In the genomic region with DNA sequence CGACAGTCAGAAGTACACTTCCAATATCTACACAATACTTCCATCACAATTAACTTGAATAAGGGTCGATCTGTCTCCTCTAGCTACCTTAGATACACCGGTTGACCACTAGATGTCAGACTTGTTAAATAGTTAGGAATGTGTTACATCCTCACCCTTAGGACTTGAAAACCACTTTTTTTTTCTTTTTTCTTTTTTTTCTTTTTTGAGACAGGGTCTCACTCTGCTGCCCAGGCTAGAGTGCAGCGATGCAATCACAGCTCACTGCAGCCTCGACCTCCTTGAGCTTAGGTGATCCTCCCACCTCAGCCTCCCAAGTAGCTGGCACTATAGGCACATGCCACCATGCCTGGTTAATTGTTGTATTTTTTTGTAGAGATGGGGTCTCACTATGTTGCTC, we compare ENCODE assay signal across 9 cellular contexts.
A peak's percentile ranks its signal among the peaks of the same experiment; 100 is the strongest.
DNase-seq lines count a peak whose midpoint lies in the region; ATAC-seq, FAIRE-seq and TF ChIP-seq lines count a peak whose summit lies in the region.
"Had no signal": no experiment of that assay in that cellular context is flagged by ENCODE, and none has a peak within 500 bp of the region (broad histone marks: within the 10 kb centered on the region; RNA-seq: fewer than 3 reads in every experiment).

No MANE protein-coding gene starts in this region.

- no peak for FAIRE-seq in pancreas (lab: Jason Lieb, UNC)

- H3K36me3 Mint-ChIP-seq in activated CD4-positive, alpha-beta T cell treated with anti-CD3 and anti-CD28 coated beads for 36 hours (ENCODE audit: low read depth), result no peaks in the 10 kb centered on the region
- H3K36me3 Mint-ChIP-seq in stimulated activated effector memory CD8-positive, alpha-beta T cell treated with anti-CD3 and anti-CD28 coated beads, Interleukin-12 subunit alpha, Interleukin-12 subunit beta, amount 100 ng/mL, for 72 hours, result no peaks in the 10 kb centered on the region

- H3K27me3 ChIP-seq in H7 (ENCODE audit: control insufficient read depth, insufficient read depth, low read length), result no peaks in the 10 kb centered on the region
- H3K27me3 ChIP-seq in pancreas, result peaks cover 0 to 4% (median 0%) of the 10 kb centered on the region in 4 donors

- WGBS in pancreas, 2 donors, result 4% methylated on average over 5 of the region's 5 CpGs

- H3K27ac ChIP-seq in pancreas, result no peak overlapping the region

- no peaks in the 10 kb centered on the region for H3K4me1 ChIP-seq in pancreas

- H3K9me3 ChIP-seq in pancreas, result no peaks in the 10 kb centered on the region

- POLR2A ChIA-PET in activated CD4-positive, alpha-beta T cell treated with anti-CD3 and anti-CD28 coated beads for 36 hours (lab: Charles Lee), result interaction anchor here (0.5 kb wide), 1 partner anchor 468 kb away, joined by 4 read pairs; no protein-coding TSS in a partner anchor

- intact Hi-C loops in activated CD4-positive, alpha-beta T cell treated with anti-CD3 and anti-CD28 coated beads for 36 hours (cut with DNase I, micrococcal nuclease), result loop anchor here in 1 of 2 experiments (2.0 to 5.0 kb wide), 3 partner anchors 214 to 1265 kb away; partner anchors contain the start of gene MAP1LC3C
- intact Hi-C loops in pancreas (cut with DNase I), result no loop called here

- peak; percentile 69 for ATAC-seq in activated CD4-positive, alpha-beta T cell treated with anti-CD3 and anti-CD28 coated beads for 36 hours
- peak in 3 of 4 donors; percentile 60 to 71 (median 64) for ATAC-seq in pancreas
- no peak for ATAC-seq in stimulated activated effector memory CD8-positive, alpha-beta T cell treated with anti-CD3 and anti-CD28 coated beads, Interleukin-12 subunit alpha, Interleukin-12 subunit beta, amount 100 ng/mL, for 72 hours

- H3K9me3 Mint-ChIP-seq in activated CD4-positive, alpha-beta T cell treated with anti-CD3 and anti-CD28 coated beads for 36 hours (ENCODE audit: low read depth), result no peaks in the 10 kb centered on the region
- no peaks in the 10 kb centered on the region for H3K9me3 Mint-ChIP-seq in stimulated activated effector memory CD8-positive, alpha-beta T cell treated with anti-CD3 and anti-CD28 coated beads, Interleukin-12 subunit alpha, Interleukin-12 subunit beta, amount 100 ng/mL, for 72 hours
- H3K9me3 Mint-ChIP-seq: central memory CD8-positive, alpha-beta T cell had no signal

- H3K4me3 ChIP-seq in H7 (ENCODE audit: insufficient read depth, low read depth, low read length) (no peak overlapping the region), pancreas (no peak overlapping the region)

- TF ChIP-seq CTCF in LNCAP (IDR thresholded peaks at IDR 0.05) (peak; percentile 88), pancreas (IDR thresholded peaks at IDR 0.05) (peak; percentile 36 to 54 (median 50))

- H3K4me3 Mint-ChIP-seq in activated CD4-positive, alpha-beta T cell treated with anti-CD3 and anti-CD28 coated beads for 36 hours, result no peak overlapping the region
- H3K4me3 Mint-ChIP-seq in stimulated activated effector memory CD8-positive, alpha-beta T cell treated with anti-CD3 and anti-CD28 coated beads, Interleukin-12 subunit alpha, Interleukin-12 subunit beta, amount 100 ng/mL, for 72 hours, result no peak overlapping the region
- H3K4me3 Mint-ChIP-seq: central memory CD8-positive, alpha-beta T cell had no signal

- H3K27ac Mint-ChIP-seq in activated CD4-positive, alpha-beta T cell treated with anti-CD3 and anti-CD28 coated beads for 36 hours, result no peak overlapping the region
- no peak overlapping the region for H3K27ac Mint-ChIP-seq in stimulated activated effector memory CD8-positive, alpha-beta T cell treated with anti-CD3 and anti-CD28 coated beads, Interleukin-12 subunit alpha, Interleukin-12 subunit beta, amount 100 ng/mL, for 72 hours

- H3K36me3 ChIP-seq in H7 (replicated peaks; ENCODE audit: control insufficient read depth, insufficient read depth, low read length) (no peaks in the 10 kb centered on the region), pancreas (no peaks in the 10 kb centered on the region)

- no peaks in the 10 kb centered on the region for H3K4me1 Mint-ChIP-seq in activated CD4-positive, alpha-beta T cell treated with anti-CD3 and anti-CD28 coated beads for 36 hours
- no peaks in the 10 kb centered on the region for H3K4me1 Mint-ChIP-seq in stimulated activated effector memory CD8-positive, alpha-beta T cell treated with anti-CD3 and anti-CD28 coated beads, Interleukin-12 subunit alpha, Interleukin-12 subunit beta, amount 100 ng/mL, for 72 hours
- H3K4me1 Mint-ChIP-seq: central memory CD8-positive, alpha-beta T cell had no signal

- DNase-seq in activated CD4-positive, alpha-beta T cell treated with anti-CD3 and anti-CD28 coated beads for 36 hours, result no peak
- DNase-seq in activated CD4-positive, alpha-beta T cell treated with anti-CD3 and anti-CD28 coated beads for 1 hour, result no peak
- peak; percentile 76 for DNase-seq in H7
- peak; percentile 58 for DNase-seq in RPMI8226
- DNase-seq in erythroblast (lab: John Stamatoyannopoulos, UW), result peak; percentile 13 to 30
- DNase-seq in pancreas, result no peak
- DNase-seq in stimulated activated effector memory CD8-positive, alpha-beta T cell treated with anti-CD3 and anti-CD28 coated beads, Interleukin-12 subunit alpha, Interleukin-12 subunit beta, amount 100 ng/mL, for 72 hours (ENCODE audit: low spot score in 2 of 2), result no peak

- no peak for TF ChIP-seq POLR2A in erythroblast (IDR thresholded peaks at IDR 0.05; ENCODE audit: low read length)

- peaks cover 3% of the 10 kb centered on the region for H3K27me3 Mint-ChIP-seq in activated CD4-positive, alpha-beta T cell treated with anti-CD3 and anti-CD28 coated beads for 36 hours
- H3K27me3 Mint-ChIP-seq: central memory CD8-positive, alpha-beta T cell had no signal

- CTCF ChIA-PET in activated CD4-positive, alpha-beta T cell treated with anti-CD3 and anti-CD28 coated beads for 36 hours (lab: Charles Lee), result interaction anchor here (0.6 to 1.7 kb wide), 6 partner anchors 11 to 810 kb away, joined by 3 to 4 read pairs (median 3); no protein-coding TSS in a partner anchor

Comparison
In these comparisons a context has a peak if more than half of its experiments do, and no peak if none do; other contexts are left out.
1. DNase-seq: peak in H7 (single experiment), RPMI8226 (single experiment) and erythroblast (2 of 2); none in activated CD4-positive, alpha-beta T cell treated with anti-CD3 and anti-CD28 coated beads for 36 hours (single experiment), activated CD4-positive, alpha-beta T cell treated with anti-CD3 and anti-CD28 coated beads for 1 hour (single experiment), pancreas (0 of 6) and stimulated activated effector memory CD8-positive, alpha-beta T cell treated with anti-CD3 and anti-CD28 coated beads, Interleukin-12 subunit alpha, Interleukin-12 subunit beta, amount 100 ng/mL, for 72 hours (0 of 2).